Comparison of ENCODE assay signal across 13 cellular contexts in the genomic region with DNA sequence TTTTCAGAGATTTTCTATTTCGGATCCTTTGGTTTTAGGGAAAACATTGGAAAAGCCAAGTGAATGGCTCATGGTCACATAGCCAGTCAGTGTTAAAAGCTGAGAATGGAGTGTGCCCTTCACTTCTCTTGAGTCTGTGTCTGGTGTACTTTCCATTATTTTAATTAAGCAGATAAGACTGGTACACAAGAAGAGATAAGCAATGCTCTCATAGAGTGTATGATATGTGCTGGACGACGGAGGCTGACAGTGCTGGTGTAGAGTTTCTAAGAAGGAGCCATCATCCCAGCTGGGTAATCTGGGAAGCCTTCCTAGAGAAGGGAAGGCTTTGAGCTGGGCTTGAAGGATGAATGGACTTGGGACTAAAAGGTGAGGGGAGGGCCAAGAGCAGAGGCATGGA.
"Had no signal": no experiment of that assay in that cellular context is flagged by ENCODE, and none has a peak within 500 bp of the region (broad histone marks: within the 10 kb centered on the region; RNA-seq: fewer than 3 reads in every experiment).

No MANE protein-coding gene starts in this region.

- DNase-seq: activated CD4-positive, alpha-beta T cell treated with anti-CD3 and anti-CD28 coated beads, Interleukin-2, amount 50 U/mL, for 48 hours; activated naive CD8-positive, alpha-beta T cell treated with anti-CD3 and anti-CD28 coated beads, Interleukin-2, amount 10 ng/mL, durations not matched to agents 7 days and 5 days; aorta; central memory CD4-positive, alpha-beta T cell; cortex of kidney; effector memory CD4-positive, alpha-beta T cell; erythroblast; stimulated activated CD4-positive, alpha-beta T cell treated with anti-CD3 and anti-CD28 coated beads, Interleukin-2, amount 100 ng/mL, for 48 hours; stimulated activated naive CD4-positive, alpha-beta T cell treated with Interleukin-2 at 50 U/mL for 16 hours; T-helper 2 cell had no signal

- ATAC-seq: activated CD4-positive, CD25-positive, alpha-beta regulatory T cell treated with anti-CD3 and anti-CD28 coated beads, Interleukin-2, amount 50 U/mL, for 24 hours; natural killer cell treated with Interleukin-12 subunit alpha and Interleukin-12 subunit beta and Interleukin-15 and Interleukin-18, amount 100 ng/mL, for 72 hours had no signal

- FAIRE-seq: urothelium cell line had no signal
